ENCODE assay signal across 18 cellular contexts in genomic region chr10:131739201-131739600, GRCh38.
"Had no signal": no experiment of that assay in that cellular context is flagged by ENCODE, and none has a peak within 500 bp of the region (broad histone marks: within the 10 kb centered on the region; RNA-seq: fewer than 3 reads in every experiment).

No MANE protein-coding gene starts in this region.

- H3K36me3 Mint-ChIP-seq: activated naive CD8-positive, alpha-beta T cell treated with anti-CD3 and anti-CD28 coated beads for 36 hours; mesothelial cell of epicardium; type B pancreatic cell; WTC11 had no signal

- H3K27me3 ChIP-seq: foreskin keratinocyte, right atrium auricular region had no signal

- H3K4me1 ChIP-seq: foreskin keratinocyte, lower lobe of right lung, suprapubic skin had no signal

- H3K9me3 ChIP-seq: lower lobe of right lung, neutrophil, right atrium auricular region, suprapubic skin had no signal

- DNase-seq: activated CD4-positive, alpha-beta T cell treated with anti-CD3 and anti-CD28 coated beads for 4 hours; activated CD8-positive, alpha-beta T cell treated with anti-CD3 and anti-CD28 coated beads, Interleukin-2, amount 10 ng/mL, durations not matched to agents 7 days and 5 days; activated gamma-delta T cell treated with Interleukin-2 at 50 U/mL for 16 hours; activated naive CD8-positive, alpha-beta T cell treated with anti-CD3 and anti-CD28 coated beads for 36 hours; effector memory CD8-positive, alpha-beta T cell; foreskin keratinocyte; lower lobe of right lung; stimulated activated CD4-positive, alpha-beta T cell treated with anti-CD3 and anti-CD28 coated beads, Interleukin-4, amount 100 ng/mL, for 4 hours; stimulated activated naive CD4-positive, alpha-beta T cell treated with Interleukin-2 at 50 U/mL for 16 hours; T-helper 2 cell had no signal

- ATAC-seq: activated CD8-positive, alpha-beta T cell treated with anti-CD3 and anti-CD28 coated beads, Interleukin-2, amount 10 ng/mL, durations not matched to agents 7 days and 5 days; effector memory CD8-positive, alpha-beta T cell; foreskin keratinocyte; lower lobe of right lung; WTC11 had no signal

- H3K4me3 Mint-ChIP-seq: activated CD8-positive, alpha-beta T cell treated with anti-CD3 and anti-CD28 coated beads, Interleukin-2, amount 10 ng/mL, durations not matched to agents 7 days and 5 days; activated naive CD8-positive, alpha-beta T cell treated with anti-CD3 and anti-CD28 coated beads for 36 hours; dendritic cell treated with granulocyte-macrophage colony-stimulating factor and Interleukin-4, amounts not matched to agents 40 ng/mL and 50 ng/mL, for 4 days; effector memory CD8-positive, alpha-beta T cell; mesothelial cell of epicardium; type B pancreatic cell; WTC11 had no signal

- H3K27ac ChIP-seq: foreskin keratinocyte, lower lobe of right lung, neutrophil, right atrium auricular region, skin epidermis, suprapubic skin had no signal

- H3K4me3 ChIP-seq: lower lobe of right lung, right atrium auricular region, skin epidermis, suprapubic skin had no signal

- H3K27ac Mint-ChIP-seq: activated CD8-positive, alpha-beta T cell treated with anti-CD3 and anti-CD28 coated beads, Interleukin-2, amount 10 ng/mL, durations not matched to agents 7 days and 5 days; activated naive CD8-positive, alpha-beta T cell treated with anti-CD3 and anti-CD28 coated beads for 36 hours; dendritic cell treated with granulocyte-macrophage colony-stimulating factor and Interleukin-4, amounts not matched to agents 40 ng/mL and 50 ng/mL, for 4 days; effector memory CD8-positive, alpha-beta T cell; mesothelial cell of epicardium; type B pancreatic cell; WTC11 had no signal

- H3K9me3 Mint-ChIP-seq: activated naive CD8-positive, alpha-beta T cell treated with anti-CD3 and anti-CD28 coated beads for 36 hours; dendritic cell treated with granulocyte-macrophage colony-stimulating factor and Interleukin-4, amounts not matched to agents 40 ng/mL and 50 ng/mL, for 4 days had no signal

- H3K36me3 ChIP-seq: lower lobe of right lung, neutrophil, right atrium auricular region, suprapubic skin had no signal
